Comparison of ENCODE assay signal across 1 cellular context in genomic region chr7:27277628-27278027, GRCh38.
TF ChIP-seq lines count a peak whose summit lies in the region.

No MANE protein-coding gene starts in this region.

TF ChIP-seq in WTC11, 78 proteins besides CTCF, POLR2A, EP300 and RAD21 (continued from another document):
- no peak for TF ChIP-seq SMAD3 (CRISPR knock-in tag; IDR thresholded peaks at IDR 0.05; ENCODE audit: borderline replicate concordance)
- no peak for TF ChIP-seq FOXP4 (CRISPR knock-in tag; IDR thresholded peaks at IDR 0.05)
